Comparison of ENCODE assay signal across 13 cellular contexts in genomic region chr15:70670680-70671079, GRCh38.
DNase-seq lines count a peak whose midpoint lies in the region; ATAC-seq and TF ChIP-seq lines count a peak whose summit lies in the region.
"Had no signal": no experiment of that assay in that cellular context is flagged by ENCODE, and none has a peak within 500 bp of the region (broad histone marks: within the 10 kb centered on the region; RNA-seq: fewer than 3 reads in every experiment).

No MANE protein-coding gene starts in this region.

- no TSS peak for BruUV-seq in PC-9 (replicated peaks; lab: Mats Ljungman, UMichigan)

- CTCF ChIA-PET in PC-9 (lab: Charles Lee): interaction anchor here (0.6 kb wide), 1 partner anchor 1073 kb away, joined by 5 read pairs; no protein-coding TSS in a partner anchor

- H3K4me1 ChIP-seq in PC-9 (replicated peaks; ENCODE audit: insufficient read depth) (no peaks in the 10 kb centered on the region), fibroblast of lung (ENCODE audit: control insufficient read depth, extremely low read depth, insufficient read depth, low read length) (peaks cover 7% of the 10 kb centered on the region), upper lobe of right lung (peaks cover 20% of the 10 kb centered on the region)

- no peaks in the 10 kb centered on the region for H3K27me3 Mint-ChIP-seq in natural killer cell (ENCODE audit: low read depth in 2 of 2)
- H3K27me3 Mint-ChIP-seq in natural killer cell treated with Interleukin-12 subunit alpha and Interleukin-12 subunit beta and Interleukin-15 and Interleukin-18, amount 100 ng/mL, for 72 hours: no peaks in the 10 kb centered on the region
- H3K27me3 Mint-ChIP-seq: central memory CD8-positive, alpha-beta T cell had no signal

- peak; percentile 64 for TF ChIP-seq CTCF in natural killer cell (IDR thresholded peaks at IDR 0.05)
- peak; percentile 33; the same call in 1 of the 2 replicates for TF ChIP-seq CTCF in PC-9 (conservative IDR thresholded peaks at IDR 0.05)
- peak in 1 of 2 donors; percentile 20 for TF ChIP-seq CTCF in fibroblast of lung (conservative IDR thresholded peaks at IDR 0.05 in 1 of 2, IDR thresholded peaks at IDR 0.05 in 1 of 2; ENCODE audit: low read depth in 1 of 2, low read length in 2 of 2)
- TF ChIP-seq CTCF in upper lobe of right lung (IDR thresholded peaks at IDR 0.05): peak; percentile 26
- TF ChIP-seq CTCF in dorsolateral prefrontal cortex (IDR thresholded peaks at IDR 0.05 in 54 of 56, conservative IDR thresholded peaks at IDR 0.05 in 2 of 56; ENCODE audit: low read depth in 1 of 56, partially characterized antibody in 56 of 56): peak in 6 of 56 donors; percentile 14 to 26 (median 15)

- H2AFZ ChIP-seq in PC-9 (no peak overlapping the region), fibroblast of lung (ENCODE audit: low read length) (no peak overlapping the region)

- H3K4me1 Mint-ChIP-seq in natural killer cell: peaks cover 22 to 25% of the 10 kb centered on the region in 2 donors
- peaks cover 10 to 15% of the 10 kb centered on the region in 2 donors for H3K4me1 Mint-ChIP-seq in natural killer cell treated with Interleukin-12 subunit alpha and Interleukin-12 subunit beta and Interleukin-15 and Interleukin-18, amount 100 ng/mL, for 72 hours (ENCODE audit: low read depth in 2 of 2)

- H3K9me3 ChIP-seq in PC-9 (ENCODE audit: insufficient read depth, low read depth) (no peaks in the 10 kb centered on the region), fibroblast of lung (ENCODE audit: control insufficient read depth, insufficient read depth, low read depth, low read length) (no peaks in the 10 kb centered on the region), upper lobe of right lung (no peaks in the 10 kb centered on the region)
- H3K9me3 ChIP-seq: right atrium auricular region had no signal

- no peak overlapping the region for H3K27ac Mint-ChIP-seq in natural killer cell
- H3K27ac Mint-ChIP-seq in natural killer cell treated with Interleukin-12 subunit alpha and Interleukin-12 subunit beta and Interleukin-15 and Interleukin-18, amount 100 ng/mL, for 72 hours: no peak overlapping the region
- H3K27ac Mint-ChIP-seq: activated T-cell treated with anti-CD3 and anti-CD28 coated beads, Interleukin-2, amount 50 U/mL, for 72 hours; CD4-positive, alpha-beta memory T cell had no signal

- H3K9ac ChIP-seq in fibroblast of lung (ENCODE audit: insufficient read depth, low read length): no peak overlapping the region

- intact Hi-C loops in natural killer cell (cut with micrococcal nuclease) (loop anchor here (2.0 to 10.0 kb wide), 3 partner anchors 54 to 772 kb away; no protein-coding TSS in a partner anchor), PC-9 (cut with micrococcal nuclease; ENCODE audit: unreplicated experiment) (loop anchor here (10.0 kb wide), 3 partner anchors 54 to 774 kb away; no protein-coding TSS in a partner anchor), upper lobe of right lung (cut with DNase I) (no loop called here), dorsolateral prefrontal cortex (cut with DNase I) (no loop called here)

- no peak overlapping the region for H3K4me3 ChIP-seq in PC-9
- H3K4me3 ChIP-seq in fibroblast of lung (replicated peaks in 1 of 4; ENCODE audit: control extremely low read depth in 1 of 4, insufficient read depth in 1 of 4, low read depth in 3 of 4, low read length in 4 of 4): no peak overlapping the region
- no peak overlapping the region for H3K4me3 ChIP-seq in upper lobe of right lung
- no peak overlapping the region for H3K4me3 ChIP-seq in dorsolateral prefrontal cortex
- H3K4me3 ChIP-seq: right atrium auricular region had no signal

- H3K27ac ChIP-seq in PC-9 (no peak overlapping the region), fibroblast of lung (ENCODE audit: insufficient read depth, low read length) (no peak overlapping the region), upper lobe of right lung (no peak overlapping the region), dorsolateral prefrontal cortex (no peak overlapping the region)

- ATAC-seq in natural killer cell: peak in 1 of 3 donors; percentile 38
- no peak for ATAC-seq in natural killer cell treated with Interleukin-12 subunit alpha and Interleukin-12 subunit beta and Interleukin-15 and Interleukin-18, amount 100 ng/mL, for 72 hours
- ATAC-seq in upper lobe of right lung: no peak
- ATAC-seq in GM18907 (IDR thresholded peaks at IDR 0.05; ENCODE audit: unreplicated experiment): no peak
- ATAC-seq: activated T-cell treated with anti-CD3 and anti-CD28 coated beads, Interleukin-2, amount 50 U/mL, for 72 hours had no signal

- H3K4me3 Mint-ChIP-seq in natural killer cell: no peak overlapping the region
- no peak overlapping the region for H3K4me3 Mint-ChIP-seq in natural killer cell treated with Interleukin-12 subunit alpha and Interleukin-12 subunit beta and Interleukin-15 and Interleukin-18, amount 100 ng/mL, for 72 hours
- H3K4me3 Mint-ChIP-seq: activated T-cell treated with anti-CD3 and anti-CD28 coated beads, Interleukin-2, amount 50 U/mL, for 72 hours; CD4-positive, alpha-beta memory T cell; central memory CD8-positive, alpha-beta T cell had no signal

- POLR2A ChIA-PET in PC-9 (lab: Charles Lee; ENCODE audit: unreplicated experiment): no interaction called here

- H3F3A ChIP-seq in PC-9 (ENCODE audit: insufficient read depth, low read depth): no peaks in the 10 kb centered on the region

- H3K36me3 Mint-ChIP-seq in natural killer cell: no peaks in the 10 kb centered on the region
- no peaks in the 10 kb centered on the region for H3K36me3 Mint-ChIP-seq in natural killer cell treated with Interleukin-12 subunit alpha and Interleukin-12 subunit beta and Interleukin-15 and Interleukin-18, amount 100 ng/mL, for 72 hours
- H3K36me3 Mint-ChIP-seq: CD4-positive, alpha-beta memory T cell had no signal

- no peaks in the 10 kb centered on the region for H3K9me2 ChIP-seq in PC-9 (ENCODE audit: insufficient read depth)

- no peaks in the 10 kb centered on the region for H3K9me3 Mint-ChIP-seq in natural killer cell
- no peaks in the 10 kb centered on the region for H3K9me3 Mint-ChIP-seq in natural killer cell treated with Interleukin-12 subunit alpha and Interleukin-12 subunit beta and Interleukin-15 and Interleukin-18, amount 100 ng/mL, for 72 hours
- H3K9me3 Mint-ChIP-seq: activated T-cell treated with anti-CD3 and anti-CD28 coated beads, Interleukin-2, amount 50 U/mL, for 72 hours; CD4-positive, alpha-beta memory T cell; central memory CD8-positive, alpha-beta T cell had no signal

- H4K20me1 ChIP-seq in PC-9 (ENCODE audit: insufficient read depth) (no peaks in the 10 kb centered on the region), fibroblast of lung (ENCODE audit: control insufficient read depth, extremely low read depth, insufficient read depth, low read length) (no peaks in the 10 kb centered on the region)

- no peaks in the 10 kb centered on the region for H3K79me2 ChIP-seq in PC-9 (ENCODE audit: low read depth)
- peaks cover 8% of the 10 kb centered on the region for H3K79me2 ChIP-seq in fibroblast of lung (ENCODE audit: control insufficient read depth, insufficient read depth, low read length)

- DNase-seq in natural killer cell: no peak
- no peak for DNase-seq in natural killer cell treated with Interleukin-12 subunit alpha and Interleukin-12 subunit beta and Interleukin-15 and Interleukin-18, amount 100 ng/mL, for 72 hours (ENCODE audit: low spot score)
- no peak for DNase-seq in PC-9
- DNase-seq in fibroblast of lung (ENCODE audit: low read depth in 2 of 2): peak in 1 of 2 donors; percentile 56
- DNase-seq in upper lobe of right lung: no peak
- DNase-seq in dorsolateral prefrontal cortex: no peak
- no peak for DNase-seq in NCI-H69 (lab: John Stamatoyannopoulos, UW)
- DNase-seq: activated T-cell treated with anti-CD3 and anti-CD28 coated beads, Interleukin-2, amount 50 U/mL, for 72 hours; NCI-H1092 had no signal

- H3K27me3 ChIP-seq in PC-9 (ENCODE audit: insufficient read depth, low read depth) (no peaks in the 10 kb centered on the region), fibroblast of lung (ENCODE audit: control insufficient read depth, insufficient read depth, low read length) (no peaks in the 10 kb centered on the region), upper lobe of right lung (no peaks in the 10 kb centered on the region), dorsolateral prefrontal cortex (peaks cover 0 to 5% (median 0%) of the 10 kb centered on the region in 45 donors)
- H3K27me3 ChIP-seq: right atrium auricular region had no signal

- H3K4me2 ChIP-seq in PC-9 (no peak overlapping the region), fibroblast of lung (ENCODE audit: extremely low read depth, insufficient read depth, low read length) (peak overlapping the region; percentile 9)

- peaks cover 10% of the 10 kb centered on the region for H3K36me3 ChIP-seq in PC-9 (ENCODE audit: low read depth)
- H3K36me3 ChIP-seq in fibroblast of lung (ENCODE audit: control insufficient read depth, insufficient read depth, low read length): peaks cover 19% of the 10 kb centered on the region
- peaks cover 27% of the 10 kb centered on the region for H3K36me3 ChIP-seq in upper lobe of right lung

Comparison
In these comparisons a context has a peak if more than half of its experiments do, and no peak if none do; other contexts are left out.
1. intact Hi-C loops: an anchor here in natural killer cell (2.0 to 10.0 kb wide) and PC-9 (10.0 kb wide); none called in upper lobe of right lung and dorsolateral prefrontal cortex.